ENCODE assay signal across 8 cellular contexts in genomic region chr1:160251687-160252526, GRCh38. TPM values are rescaled to one million over a fixed set of nuclear protein-coding genes. Genes with fewer than 3 reads are reported as not detected.
DNase-seq lines count a peak whose midpoint lies in the region; ATAC-seq, FAIRE-seq and TF ChIP-seq lines count a peak whose summit lies in the region.

No MANE protein-coding gene starts in this region.

- H3K27ac ChIP-seq in GM23248, result 0 out of 2 replicates have a peak overlapping the region, but pooled peaks have one; percentile 22
- no peak overlapping the region; the same call in 1 of the 2 replicates for H3K27ac ChIP-seq in GM12878 (ENCODE audit: control insufficient read depth, insufficient read depth)

- no peak overlapping the region for H3K9ac ChIP-seq in GM23248
- H3K9ac ChIP-seq in GM12878 (ENCODE audit: control insufficient read depth, insufficient read depth, low read length), result no peak overlapping the region

- H3K27me3 ChIP-seq in GM23248 (replicated peaks; ENCODE audit: insufficient read depth), result no peaks in the 10 kb centered on the region
- H3K27me3 ChIP-seq in GM12878 (replicated peaks in 1 of 2; ENCODE audit: control insufficient read depth in 2 of 2, insufficient read depth in 2 of 2, low read length in 1 of 2), result no peaks in the 10 kb centered on the region

- peaks cover 4% of the 10 kb centered on the region; the same call in 1 of the 2 replicates for H3K36me3 ChIP-seq in GM23248 (ENCODE audit: low read depth)
- no peaks in the 10 kb centered on the region; a peak in 1 of 4 replicates for H3K36me3 ChIP-seq in GM12878 (ENCODE audit: control insufficient read depth in 2 of 2, insufficient read depth in 2 of 2, low read length in 1 of 2)

- WGBS in GM23248 (ENCODE audit: low coverage in 1 of 2, low lambda C conversion rate in 2 of 2, missing lambda C conversion rate in 2 of 2), 2 experiments, result 68 to 74% methylated on average over 5 of the region's 5 CpGs
- 85% methylated on average over 5 of the region's 5 CpGs for WGBS in GM12878 (ENCODE audit: insufficient coverage, insufficient replicate concordance, low lambda C conversion rate, missing lambda C conversion rate)

- POLR2A ChIA-PET in GM12878 (lab: Charles Lee), result interaction anchor here (0.6 to 3.4 kb wide), 8 partner anchors 9 to 164 kb away, joined by 3 to 22 read pairs (median 3); partner anchors contain the start of genes DCAF8 and IGSF8

- BruUV-seq in GM12878 (replicated peaks; lab: Mats Ljungman, UMichigan), result no TSS peak

- H3F3A ChIP-seq in GM23248 (ENCODE audit: insufficient read depth), result peaks cover 17% of the 10 kb centered on the region

- SMC1A ChIA-PET in GM12878 (lab: Charles Lee; ENCODE audit: uncharacterized antibody, unreplicated experiment), result interaction anchor here (0.6 to 9.5 kb wide), 51 partner anchors 10 to 245 kb away, joined by 3 to 123 read pairs (median 5); partner anchors contain the start of genes CASQ1, DCAF8, PEA15 and PEX19

- in situ Hi-C loops in GM23248 (cut with MboI), result no loop called here
- in situ Hi-C loops in GM12878 (cut with MboI), result loop anchor here (5.0 kb wide), 2 partner anchors 55 to 155 kb away; partner anchors contain the start of gene IGSF8

- CTCF ChIA-PET in GM12878 (lab: Yijun Ruan, JAX), result interaction anchor here (0.6 to 10.6 kb wide), 60 partner anchors 11 to 1144 kb away, joined by 3 to 273 read pairs (median 5); partner anchors contain the start of genes ATP1A4, CASQ1, DCAF8 and IGSF8

- H3K4me2 ChIP-seq in GM23248 (ENCODE audit: unreplicated experiment) (no peak overlapping the region), GM12878 (ENCODE audit: control insufficient read depth, insufficient read depth) (no peak overlapping the region)

- no peaks in the 10 kb centered on the region for H3K9me2 ChIP-seq in GM23248 (ENCODE audit: insufficient read depth)

- peak; percentile 84 for FAIRE-seq in GM12878 (lab: Jason Lieb, UNC)

- H3K4me1 ChIP-seq in GM23248 (ENCODE audit: insufficient read depth) (peaks cover 9% of the 10 kb centered on the region), GM12878 (ENCODE audit: control insufficient read depth, insufficient read depth, low read length) (no peaks in the 10 kb centered on the region)

- no peak for TF ChIP-seq EP300 in GM12878 (IDR thresholded peaks at IDR 0.05; ENCODE audit: borderline replicate concordance in 1 of 2, control insufficient read depth in 1 of 2, low read depth in 2 of 2, low read length in 2 of 2)

- H3K79me2 ChIP-seq in GM23248 (ENCODE audit: insufficient read depth) (peaks cover 88% of the 10 kb centered on the region), GM12878 (ENCODE audit: control insufficient read depth, insufficient read depth, low read length) (peaks cover 3% of the 10 kb centered on the region)

- H3K9me3 ChIP-seq in GM23248 (ENCODE audit: low read depth) (no peaks in the 10 kb centered on the region), GM12878 (replicated peaks; ENCODE audit: control insufficient read depth, insufficient read depth, low read length) (no peaks in the 10 kb centered on the region)

- peak; percentile 98 for ATAC-seq in GM12878
- ATAC-seq in GM19467 (IDR thresholded peaks at IDR 0.05; ENCODE audit: unreplicated experiment), result no peak

- intact Hi-C loops in GM12878 (cut with micrococcal nuclease; ENCODE audit: unreplicated experiment), result loop anchor here (1.0 to 5.0 kb wide), 4 partner anchors 40 to 151 kb away; no protein-coding TSS in a partner anchor

- DNase-seq in D341Med (ENCODE audit: low spot score) (peak; percentile 79), GM23248 (peak; percentile 89), NCI-H128 (lab: John Stamatoyannopoulos, UW; ENCODE audit: unreplicated experiment) (peak; percentile 76), T-helper 1 cell (peak; percentile 12 to 63 (median 43)), GM12878 (ENCODE audit: low read depth, low spot score) (peak; percentile 31), hypothalamus (lab: John Stamatoyannopoulos, UW) (peak in 42 of 51 donors; percentile 1 to 86 (median 48)), skeletal muscle cell (ENCODE audit: low read depth) (peak; percentile 33)

- H3K4me3 ChIP-seq in GM23248, result no peak overlapping the region
- H3K4me3 ChIP-seq in GM12878, result no peak overlapping the region
- H3K4me3 ChIP-seq in skeletal muscle cell (ENCODE audit: low read depth, low read length), result no peak overlapping the region

- TF ChIP-seq CTCF in GM12878 (IDR thresholded peaks at IDR 0.05 in 2 of 3, conservative IDR thresholded peaks at IDR 0.05 in 1 of 3; ENCODE audit: control insufficient read depth in 2 of 3, extremely low read depth in 1 of 3, insufficient read depth in 1 of 3, low read depth in 3 of 3, low read length in 3 of 3), result peak; percentile 73 to 88 (median 73); a peak in 5 of 6 replicates

- H2AFZ ChIP-seq in GM23248 (no peak overlapping the region), GM12878 (ENCODE audit: control insufficient read depth, low read depth, low read length) (no peak overlapping the region)

- TF ChIP-seq POLR2A in GM12878 (IDR thresholded peaks at IDR 0.05; ENCODE audit: low read depth, low read length), result no peak

- TF ChIP-seq RAD21 in GM12878 (IDR thresholded peaks at IDR 0.05; ENCODE audit: insufficient read depth, low read depth, low read length), result peak; percentile 90

- RAD21 ChIA-PET in GM12878 (lab: Charles Lee; ENCODE audit: unreplicated experiment), result interaction anchor here (0.6 to 6.0 kb wide), 33 partner anchors 11 to 222 kb away, joined by 3 to 128 read pairs (median 8); partner anchors contain the start of genes CASQ1, DCAF8, IGSF8 and PEA15

- H4K20me1 ChIP-seq in GM23248 (ENCODE audit: insufficient read depth) (peaks cover 8% of the 10 kb centered on the region; the same call in 1 of the 2 replicates), GM12878 (ENCODE audit: control insufficient read depth, insufficient read depth) (no peaks in the 10 kb centered on the region)

RNA-seq across cellular contexts. Expression of gene DCAF8, which starts 10.4 kb away (rescaled TPM):
- total RNA-seq in GM23248 (2014; rRNA removed; shearing (Covaris generic)), result 58.9 and 79.7 TPM in 2 replicates
- polyA plus RNA-seq in GM23248 (2016; fragmentation: Nextera tagmentation; extraction: Ambion mirVana) (78.9 and 80.4 TPM in 2 replicates), GM12878 (2011; rRNA removed) (152 and 168 TPM in 2 replicates), GM12878 (2014; fragmentation: Illumina TruSeq; extraction: Trizol) (88.0 and 110 TPM in 2 replicates), GM12878 (2014; fragmentation: Nextera tagmentation; extraction: Ambion mirVana) (10 to 100 TPM; 10.4 to 18.7 TPM), GM12878 (2014; rRNA removed) (100 and 101 TPM in 2 replicates), GM12878 (2016; fragmentation: Nextera tagmentation; extraction: Ambion mirVana) (10 to 100 TPM; 83.1 to 86.0 TPM)
- 503 and 542 TPM in 2 replicates for total RNA-seq in GM12878 (2013; cell fraction: nucleolus; rRNA removed)
- total RNA-seq in GM12878 (2014; rRNA removed) (81.3 and 95.1 TPM in 2 replicates), GM12878 (2014; rRNA removed; fragmentation: Illumina TruSeq; extraction: Trizol) (69.1 and 70.0 TPM in 2 replicates), GM12878 (2021) (88.9 and 108 TPM in 2 replicates)
- 49.4 TPM for polyA plus RNA-seq in GM12878 (2011; ENCODE audit: low read depth)
- polyA plus RNA-seq in GM12878 (2011; cell fraction: cytosol; rRNA removed), result 93.7 and 126 TPM in 2 replicates
- polyA plus RNA-seq in GM12878 (2011; cell fraction: nucleus; rRNA removed), result 759 and 982 TPM in 2 replicates
- polyA plus RNA-seq in GM12878 (2012), result 81.8 and 83.3 TPM in 2 replicates
- 97.6 and 114 TPM in 2 replicates for polyA minus RNA-seq in GM12878 (2011; rRNA and poly(A)+ RNA removed)
- polyA minus RNA-seq in GM12878 (2011; cell fraction: cytosol; rRNA and poly(A)+ RNA removed), result 29.4 and 47.1 TPM in 2 replicates
- polyA minus RNA-seq in GM12878 (2011; cell fraction: nucleus; rRNA and poly(A)+ RNA removed), result 136 and 161 TPM in 2 replicates

RNA-seq across cellular contexts. Expression of gene PEX19, which starts 33.0 kb away (rescaled TPM):
- 48.4 and 52.4 TPM in 2 replicates for total RNA-seq in GM23248 (2014; rRNA removed; shearing (Covaris generic))
- polyA plus RNA-seq in GM23248 (2016; fragmentation: Nextera tagmentation; extraction: Ambion mirVana), result 38.9 and 43.9 TPM in 2 replicates
- total RNA-seq in GM12878 (2013; cell fraction: nucleolus; rRNA removed), result 72.6 and 76.5 TPM in 2 replicates
- 33.9 and 34.5 TPM in 2 replicates for total RNA-seq in GM12878 (2014; rRNA removed)
- total RNA-seq in GM12878 (2014; rRNA removed; fragmentation: Illumina TruSeq; extraction: Trizol), result 26.9 and 27.6 TPM in 2 replicates
- 46.5 and 47.2 TPM in 2 replicates for total RNA-seq in GM12878 (2021)
- 15.4 TPM for polyA plus RNA-seq in GM12878 (2011; ENCODE audit: low read depth)
- 58.1 and 72.2 TPM in 2 replicates for polyA plus RNA-seq in GM12878 (2011; rRNA removed)
- polyA plus RNA-seq in GM12878 (2011; cell fraction: cytosol; rRNA removed), result 33.2 and 38.9 TPM in 2 replicates
- 31.6 and 55.3 TPM in 2 replicates for polyA plus RNA-seq in GM12878 (2011; cell fraction: nucleus; rRNA removed)
- 20.2 and 24.2 TPM in 2 replicates for polyA plus RNA-seq in GM12878 (2012)
- polyA plus RNA-seq in GM12878 (2014; fragmentation: Illumina TruSeq; extraction: Trizol), result 39.1 and 49.5 TPM in 2 replicates
- 10 to 100 TPM; 29.4 to 50.8 TPM for polyA plus RNA-seq in GM12878 (2014; fragmentation: Nextera tagmentation; extraction: Ambion mirVana)
- polyA plus RNA-seq in GM12878 (2014; rRNA removed), result 24.9 and 27.1 TPM in 2 replicates
- 10 to 100 TPM; 40.1 to 42.2 TPM for polyA plus RNA-seq in GM12878 (2016; fragmentation: Nextera tagmentation; extraction: Ambion mirVana)
- 47.9 and 64.5 TPM in 2 replicates for polyA minus RNA-seq in GM12878 (2011; rRNA and poly(A)+ RNA removed)
- 7.1 and 10.7 TPM in 2 replicates for polyA minus RNA-seq in GM12878 (2011; cell fraction: cytosol; rRNA and poly(A)+ RNA removed)
- polyA minus RNA-seq in GM12878 (2011; cell fraction: nucleus; rRNA and poly(A)+ RNA removed), result 36.0 and 42.8 TPM in 2 replicates

RNA-seq across cellular contexts. Expression of gene PEA15, which starts 46.7 kb away (rescaled TPM):
- total RNA-seq in GM23248 (2014; rRNA removed; shearing (Covaris generic)), result 368 and 415 TPM in 2 replicates
- 638 and 651 TPM in 2 replicates for polyA plus RNA-seq in GM23248 (2016; fragmentation: Nextera tagmentation; extraction: Ambion mirVana)
- total RNA-seq in GM12878 (2013; cell fraction: nucleolus; rRNA removed), result 11.8 and 13.4 TPM in 2 replicates
- total RNA-seq in GM12878 (2014; rRNA removed), result 37.6 and 40.2 TPM in 2 replicates
- 65.1 and 68.1 TPM in 2 replicates for total RNA-seq in GM12878 (2014; rRNA removed; fragmentation: Illumina TruSeq; extraction: Trizol)
- total RNA-seq in GM12878 (2021), result 66.2 and 69.1 TPM in 2 replicates
- polyA plus RNA-seq in GM12878 (2011; ENCODE audit: low read depth), result 24.7 TPM
- polyA plus RNA-seq in GM12878 (2011; rRNA removed), result 173 and 185 TPM in 2 replicates
- 166 and 185 TPM in 2 replicates for polyA plus RNA-seq in GM12878 (2011; cell fraction: cytosol; rRNA removed)
- polyA plus RNA-seq in GM12878 (2011; cell fraction: nucleus; rRNA removed), result 69.5 and 83.5 TPM in 2 replicates
- polyA plus RNA-seq in GM12878 (2012), result 41.8 and 56.2 TPM in 2 replicates
- 269 and 323 TPM in 2 replicates for polyA plus RNA-seq in GM12878 (2014; fragmentation: Illumina TruSeq; extraction: Trizol)
- polyA plus RNA-seq in GM12878 (2014; fragmentation: Nextera tagmentation; extraction: Ambion mirVana), result 10 to 100 TPM; 15.1 to 28.2 TPM
- polyA plus RNA-seq in GM12878 (2014; rRNA removed), result 113 and 119 TPM in 2 replicates
- 10 to 100 TPM; 64.4 to 68.2 TPM for polyA plus RNA-seq in GM12878 (2016; fragmentation: Nextera tagmentation; extraction: Ambion mirVana)
- 89.0 and 91.0 TPM in 2 replicates for polyA minus RNA-seq in GM12878 (2011; rRNA and poly(A)+ RNA removed)
- polyA minus RNA-seq in GM12878 (2011; cell fraction: cytosol; rRNA and poly(A)+ RNA removed), result 15.2 and 20.8 TPM in 2 replicates
- 8.1 and 11.2 TPM in 2 replicates for polyA minus RNA-seq in GM12878 (2011; cell fraction: nucleus; rRNA and poly(A)+ RNA removed)

Comparison
In these comparisons a context has a peak if more than half of its experiments do, and no peak if none do; other contexts are left out.
1. DNase-seq: peak in every context shown above with its lines; median percentile 89 in GM23248; 79 in D341Med; 76 in NCI-H128; 48 in hypothalamus; 43 in T-helper 1 cell; 33 in skeletal muscle cell; 31 in GM12878.